ENCODE assay signal across 26 cellular contexts in the genomic region with DNA sequence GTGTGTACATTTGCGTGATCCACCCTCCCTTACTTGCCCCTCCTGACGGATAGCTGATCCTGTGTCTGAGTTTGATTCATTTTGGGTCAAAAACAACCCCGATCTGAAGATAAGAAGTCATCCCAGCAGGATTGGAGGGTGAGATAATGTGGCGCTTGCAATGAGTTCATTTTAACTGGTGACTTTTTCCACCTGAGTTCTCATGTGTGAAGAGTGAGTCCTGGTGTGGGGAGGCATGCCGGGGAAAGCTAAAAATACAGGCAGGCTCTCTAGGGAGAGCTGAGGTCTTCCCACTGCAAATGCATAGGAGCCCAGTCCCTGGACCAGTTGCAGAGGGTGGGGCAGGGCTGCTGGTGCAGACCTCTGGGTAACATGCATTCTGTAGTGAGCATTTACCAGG. TPM values are rescaled to one million over a fixed set of nuclear protein-coding genes. Genes with fewer than 3 reads are reported as not detected.
"Had no signal": no experiment of that assay in that cellular context is flagged by ENCODE, and none has a peak within 500 bp of the region (broad histone marks: within the 10 kb centered on the region; RNA-seq: fewer than 3 reads in every experiment).

No MANE protein-coding gene starts in this region.

- H3K4me3 ChIP-seq: breast epithelium, pancreas, psoas muscle, right lobe of liver, skin epidermis, tibial artery, vagina had no signal

- H3K36me3 Mint-ChIP-seq: activated naive CD8-positive, alpha-beta T cell treated with anti-CD3 and anti-CD28 coated beads for 36 hours; memory B cell had no signal

- H3K36me3 ChIP-seq: breast epithelium, pancreas, right lobe of liver, tibial artery, vagina had no signal

- H3K4me1 ChIP-seq: breast epithelium, pancreas, psoas muscle, right lobe of liver, tibial artery, vagina had no signal

- ATAC-seq: activated T-helper 17 cell treated with anti-CD3 and anti-CD28 coated beads, Interleukin-2, amount 50 U/mL, for 72 hours; pancreas; psoas muscle; right lobe of liver had no signal

- DNase-seq: activated CD4-positive, alpha-beta T cell treated with anti-CD3 and anti-CD28 coated beads, Interleukin-2, amount 50 U/mL, for 4 hours; activated CD8-positive, alpha-beta memory T cell treated with anti-CD3 and anti-CD28 coated beads for 24 hours; activated CD8-positive, alpha-beta memory T cell treated with anti-CD3 and anti-CD28 coated beads, Interleukin-2, amount 50 U/mL, for 4 hours; activated naive CD4-positive, alpha-beta T cell; activated naive CD8-positive, alpha-beta T cell treated with anti-CD3 and anti-CD28 coated beads for 36 hours; activated T-cell treated with anti-CD3 and anti-CD28 coated beads, Interleukin-2, amount 50 U/mL, for 24 hours; amniotic stem cell; cortex of kidney; erythroblast; foreskin fibroblast; pancreas; psoas muscle; right lobe of liver; stimulated activated CD4-positive, alpha-beta T cell treated with anti-CD3 and anti-CD28 coated beads, Interleukin-1b, Interleukin-23, amount 100 ng/mL, for 48 hours; substantia nigra; T-helper 9 cell; tibial artery had no signal

- H3K9me3 ChIP-seq: breast epithelium, pancreas, psoas muscle, right lobe of liver, tibial artery, vagina had no signal

- H3K27ac ChIP-seq: breast epithelium, pancreas, psoas muscle, right lobe of liver, skin epidermis, tibial artery, vagina had no signal

- H3K27ac Mint-ChIP-seq: activated naive CD8-positive, alpha-beta T cell treated with anti-CD3 and anti-CD28 coated beads for 36 hours; activated T-cell treated with anti-CD3 and anti-CD28 coated beads, Interleukin-2, amount 50 U/mL, for 24 hours; activated T-helper 17 cell treated with anti-CD3 and anti-CD28 coated beads, Interleukin-2, amount 50 U/mL, for 72 hours; memory B cell; nephron; stimulated activated naive CD8-positive, alpha-beta T cell treated with anti-CD3 and anti-CD28 coated beads, Interleukin-15, Interleukin-2, amounts not matched to agents 100 ng/mL and 50 ng/mL, for 24 hours had no signal

- H3K9me3 Mint-ChIP-seq: activated naive CD8-positive, alpha-beta T cell treated with anti-CD3 and anti-CD28 coated beads for 36 hours; activated T-cell treated with anti-CD3 and anti-CD28 coated beads, Interleukin-2, amount 50 U/mL, for 24 hours; activated T-helper 17 cell treated with anti-CD3 and anti-CD28 coated beads, Interleukin-2, amount 50 U/mL, for 72 hours; memory B cell; nephron; stimulated activated naive CD8-positive, alpha-beta T cell treated with anti-CD3 and anti-CD28 coated beads, Interleukin-15, Interleukin-2, amounts not matched to agents 100 ng/mL and 50 ng/mL, for 24 hours had no signal

- H3K27me3 ChIP-seq: breast epithelium, pancreas, right lobe of liver, tibial artery, vagina had no signal

RNA-seq across cellular contexts. Expression of a gene that starts 35.7 kb away (rescaled TPM):
- total RNA-seq: activated naive CD8-positive, alpha-beta T cell treated with anti-CD3 and anti-CD28 coated beads for 36 hours; activated T-helper 17 cell treated with anti-CD3 and anti-CD28 coated beads, Interleukin-2, amount 50 U/mL, for 72 hours; fibroblast of lung; psoas muscle; T-helper 1 cell treated with Interleukin-12 subunit alpha and Interleukin-12 subunit beta and Interleukin-4 antibody, amounts not matched to agents 30 ng/mL and 1 ng/mL, for 36 hours; vagina had no signal
- polyA plus RNA-seq: fibroblast of lung had no signal
